Comparison of ENCODE assay signal across 8 cellular contexts in the genomic region with DNA sequence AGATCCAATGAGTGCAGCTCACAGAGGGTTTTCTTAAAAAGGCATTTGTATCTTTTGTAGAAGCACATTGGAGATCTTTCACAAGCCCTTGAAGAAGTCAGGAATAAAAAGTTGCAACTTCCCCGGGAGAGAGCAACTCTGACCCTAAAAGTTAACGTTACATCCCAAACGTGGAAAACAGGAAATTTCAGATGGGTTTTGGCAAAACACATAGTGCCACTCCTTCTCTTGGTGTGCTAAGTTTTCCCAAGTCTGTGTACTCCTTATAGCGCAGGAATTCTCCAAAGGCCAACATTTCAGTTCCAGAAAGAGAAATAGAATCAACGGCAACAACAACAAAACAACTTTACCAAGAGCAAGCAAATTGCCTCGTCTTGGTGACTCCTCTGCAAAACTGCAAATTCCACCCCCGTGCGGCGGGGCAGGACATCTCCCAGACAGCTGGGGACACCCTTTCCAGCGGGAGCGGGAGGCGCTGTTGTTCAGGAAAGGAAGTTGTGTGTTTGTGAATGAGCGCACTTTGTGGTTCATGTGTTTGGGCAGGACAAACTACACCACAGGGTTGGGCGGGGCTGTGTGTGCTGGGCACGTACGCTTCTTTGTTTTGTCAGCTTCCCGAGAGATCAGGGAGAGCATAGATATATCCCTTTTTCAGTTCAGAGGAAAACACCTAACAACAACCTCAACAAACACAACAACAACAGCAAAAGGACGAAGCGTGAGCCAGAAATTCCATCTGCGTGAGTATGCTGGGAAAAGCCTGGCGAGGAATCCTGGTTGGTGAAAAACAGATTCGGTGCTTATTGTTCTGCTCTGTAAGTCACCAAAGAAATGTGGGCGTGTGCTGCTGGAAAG.
DNase-seq lines count a peak whose midpoint lies in the region; ATAC-seq and TF ChIP-seq lines count a peak whose summit lies in the region.

No MANE protein-coding gene starts in this region.

- TF ChIP-seq CTCF in hepatocyte (IDR thresholded peaks at IDR 0.05; ENCODE audit: poor library complexity): peak; percentile 30

- H3K27me3 ChIP-seq in hepatocyte: no peaks in the 10 kb centered on the region

- no peak for ATAC-seq in HG02610 (IDR thresholded peaks at IDR 0.05; ENCODE audit: unreplicated experiment)

- peak overlapping the region; percentile 50 for H3K4me2 ChIP-seq in hepatocyte

- DNase-seq in A172 (ENCODE audit: low spot score) (peak; percentile 97), HT1080 (ENCODE audit: low read depth) (peak; percentile 95), amniotic epithelial cell (ENCODE audit: low read depth) (peak; percentile 98), hepatocyte (ENCODE audit: low spot score) (peak; percentile 44), smooth muscle cell of the brain vasculature (ENCODE audit: low read depth, low spot score) (peak; percentile 79), epidermal melanocyte (ENCODE audit: insufficient read length, low spot score) (no peak), NCI-H2227 treated with DMSO at 0.1 percent for 48 hours (lab: John Stamatoyannopoulos, UW) (no peak)

- peaks cover 46% of the 10 kb centered on the region for H3K4me1 ChIP-seq in hepatocyte (ENCODE audit: insufficient read depth)

- H2AFZ ChIP-seq in hepatocyte: no peak overlapping the region

- no peaks in the 10 kb centered on the region for H4K20me1 ChIP-seq in hepatocyte (ENCODE audit: insufficient read depth, poor library complexity, severe bottlenecking)

- H3K9me3 ChIP-seq in hepatocyte (ENCODE audit: low read depth): no peaks in the 10 kb centered on the region

- H3K9me2 ChIP-seq in hepatocyte (replicated peaks; ENCODE audit: insufficient read depth): no peaks in the 10 kb centered on the region

- no peaks in the 10 kb centered on the region for H3K79me2 ChIP-seq in hepatocyte

- no peak overlapping the region for H3K4me3 ChIP-seq in hepatocyte

- 67% methylated on average over 23 of the region's 23 CpGs for WGBS in hepatocyte (ENCODE audit: low lambda C conversion rate, missing lambda C conversion rate)

- no peaks in the 10 kb centered on the region for H3K36me3 ChIP-seq in hepatocyte (replicated peaks; ENCODE audit: insufficient read depth, low read depth)

- H3K27ac ChIP-seq in hepatocyte: peak overlapping the region; percentile 89

Comparison
In these comparisons a context has a peak if more than half of its experiments do, and no peak if none do; other contexts are left out.
1. DNase-seq: peak in A172 (single experiment), HT1080 (single experiment), amniotic epithelial cell (single experiment), hepatocyte (single experiment) and smooth muscle cell of the brain vasculature (single experiment); none in epidermal melanocyte (single experiment) and NCI-H2227 treated with DMSO at 0.1 percent for 48 hours (single experiment).